In the genomic region with DNA sequence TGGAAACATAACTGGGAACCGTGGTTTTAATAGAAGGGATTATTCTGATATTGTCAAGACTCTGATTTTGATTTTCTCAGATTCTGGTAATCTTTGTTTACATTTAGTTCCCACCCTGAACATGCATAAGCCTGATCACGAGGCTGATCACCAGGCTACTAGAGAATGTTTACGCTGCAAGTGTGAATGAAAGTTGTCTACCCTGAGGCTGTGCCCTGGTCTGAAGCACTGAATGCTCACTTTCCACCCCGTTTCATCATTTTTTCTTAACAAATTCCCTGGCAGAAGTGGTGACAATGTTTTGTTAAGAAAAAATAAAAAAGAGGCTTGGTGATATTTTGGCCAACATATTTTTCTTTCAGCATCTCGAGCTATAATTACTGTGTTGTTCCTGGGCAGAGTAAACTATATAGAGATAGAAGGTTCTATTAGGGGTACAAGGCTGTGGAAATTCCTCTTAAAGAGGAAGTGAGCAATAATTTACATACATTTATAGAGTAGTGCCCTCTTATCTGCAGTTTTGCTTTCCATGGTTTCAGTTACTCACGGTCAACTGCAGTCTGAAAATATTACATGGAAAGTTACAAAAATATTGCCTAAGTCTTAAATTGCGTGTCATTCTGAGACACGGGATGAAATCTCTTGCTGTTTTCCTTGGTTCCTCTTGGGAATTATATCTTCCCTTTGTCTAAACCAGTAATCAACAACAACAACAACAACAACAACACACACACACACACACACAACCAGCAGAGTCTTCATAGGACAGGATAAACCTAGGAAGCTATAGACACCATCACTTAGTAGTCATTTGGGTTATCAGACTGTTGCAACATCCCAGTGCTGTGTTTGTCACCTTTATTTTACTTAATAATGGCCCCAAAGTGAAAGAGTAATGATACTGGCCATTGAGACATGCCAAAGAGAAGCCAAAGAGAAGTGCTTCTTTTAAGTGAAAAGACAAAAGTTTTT, we compare ENCODE assay signal across 8 cellular contexts.
DNase-seq lines count a peak whose midpoint lies in the region; ATAC-seq and TF ChIP-seq lines count a peak whose summit lies in the region.

No MANE protein-coding gene starts in this region.

- H3K9me3 ChIP-seq in osteoblast (ENCODE audit: low read depth, low read length), result no peaks in the 10 kb centered on the region
- no peaks in the 10 kb centered on the region for H3K9me3 ChIP-seq in Peyer's patch

- TF ChIP-seq CTCF in osteoblast (IDR thresholded peaks at IDR 0.05; ENCODE audit: extremely low read depth, low read depth, low read length) (no peak), Peyer's patch (IDR thresholded peaks at IDR 0.05) (no peak)

- ATAC-seq in GM19438 (IDR thresholded peaks at IDR 0.05; ENCODE audit: low read depth, unreplicated experiment) (peak; percentile 89), HG03064 (IDR thresholded peaks at IDR 0.05; ENCODE audit: low read depth, unreplicated experiment) (peak; percentile 92)

- H2AFZ ChIP-seq in osteoblast (ENCODE audit: low read length), result peak overlapping the region; percentile 58

- H3K27ac ChIP-seq in osteoblast (ENCODE audit: low read depth, low read length), result peak overlapping the region; percentile 92
- no peak overlapping the region for H3K27ac ChIP-seq in Peyer's patch
- H3K27ac ChIP-seq in caudate nucleus (ENCODE audit: low read depth, low read length), result no peak overlapping the region

- in situ Hi-C loops in SK-MEL-5 (cut with HindIII; ENCODE audit: low pct_unique_long_range_greater_than_20kb, low sequenced_read_pairs), result no loop called here

- TF ChIP-seq POLR2A in Peyer's patch (IDR thresholded peaks at IDR 0.05), result no peak

- peak; percentile 89 for DNase-seq in SK-MEL-5 (ENCODE audit: low read depth, low spot score)
- DNase-seq in osteoblast (ENCODE audit: insufficient read length, low spot score, missing footprints), result no peak
- DNase-seq in NCI-H2196 treated with DMSO at 0.1 percent for 48 hours (lab: John Stamatoyannopoulos, UW; ENCODE audit: unreplicated experiment), result no peak
- no peak for DNase-seq in Peyer's patch
- DNase-seq in NCI-H510A (lab: John Stamatoyannopoulos, UW), result no peak
- DNase-seq in caudate nucleus (lab: John Stamatoyannopoulos, UW), result no peak

- H3K27me3 ChIP-seq in osteoblast (ENCODE audit: insufficient read depth, low read length) (no peaks in the 10 kb centered on the region), Peyer's patch (no peaks in the 10 kb centered on the region)

- peak overlapping the region; percentile 47 for H3K4me2 ChIP-seq in osteoblast (ENCODE audit: insufficient read depth, low read length)

- no peaks in the 10 kb centered on the region for H3K36me3 ChIP-seq in osteoblast (ENCODE audit: insufficient read depth, low read length)
- no peaks in the 10 kb centered on the region for H3K36me3 ChIP-seq in Peyer's patch

- no peaks in the 10 kb centered on the region for H3K79me2 ChIP-seq in osteoblast (ENCODE audit: insufficient read depth, low read length)

- H3K4me1 ChIP-seq in osteoblast (ENCODE audit: insufficient read depth, low read length) (peaks cover 35% of the 10 kb centered on the region), Peyer's patch (no peaks in the 10 kb centered on the region)

- no peaks in the 10 kb centered on the region for H4K20me1 ChIP-seq in osteoblast (ENCODE audit: insufficient read depth, low read length)

- peak overlapping the region; percentile 1 for H3K4me3 ChIP-seq in osteoblast (ENCODE audit: insufficient read depth, low read length)
- H3K4me3 ChIP-seq in Peyer's patch, result no peak overlapping the region
